Comparison of ENCODE assay signal across 9 cellular contexts in genomic region chr17:32504166-32504990, GRCh38. TPM values are rescaled to one million over a fixed set of nuclear protein-coding genes. Genes with fewer than 3 reads are reported as not detected.
DNase-seq lines count a peak whose midpoint lies in the region; ATAC-seq, FAIRE-seq and TF ChIP-seq lines count a peak whose summit lies in the region.
"Had no signal": no experiment of that assay in that cellular context is flagged by ENCODE, and none has a peak within 500 bp of the region (broad histone marks: within the 10 kb centered on the region; RNA-seq: fewer than 3 reads in every experiment).

No MANE protein-coding gene starts in this region.

- H3K27me3 ChIP-seq in astrocyte (ENCODE audit: insufficient read depth, low read length), result no peaks in the 10 kb centered on the region

- H3K9me3 ChIP-seq in astrocyte (ENCODE audit: insufficient read depth, low read depth, low read length), result no peaks in the 10 kb centered on the region

- H3K4me3 ChIP-seq in astrocyte (ENCODE audit: insufficient read depth, low read depth, low read length), result no peak overlapping the region

- H2AFZ ChIP-seq in astrocyte (ENCODE audit: low read depth, low read length), result peak overlapping the region; percentile 55

- intact Hi-C loops in sciatic nerve (cut with DNase I), result no loop called here

- no peak overlapping the region for H3K27ac ChIP-seq in astrocyte (ENCODE audit: low read depth, low read length)

- H3K79me2 ChIP-seq in astrocyte (ENCODE audit: insufficient read depth, low read length), result no peaks in the 10 kb centered on the region

- FAIRE-seq in astrocyte (lab: Jason Lieb, UNC), result peak; percentile 73

- H3K36me3 ChIP-seq in astrocyte (ENCODE audit: insufficient read depth, low read length), result no peaks in the 10 kb centered on the region

- H3K4me1 ChIP-seq in astrocyte (ENCODE audit: insufficient read depth, low read length), result peaks cover 20% of the 10 kb centered on the region

- peak overlapping the region; percentile 37 for H3K4me3 Mint-ChIP-seq in astrocyte (ENCODE audit: unreplicated experiment)

- no peaks in the 10 kb centered on the region for H3K36me3 Mint-ChIP-seq in astrocyte (ENCODE audit: low read depth, unreplicated experiment)

- H3K4me2 ChIP-seq in astrocyte (ENCODE audit: low read length), result peak overlapping the region; percentile 63

- ATAC-seq in HG03135 (IDR thresholded peaks at IDR 0.05; ENCODE audit: unreplicated experiment) (peak; percentile 23), sciatic nerve (peak; percentile 36), left lobe of liver (no peak)

- H3K27me3 Mint-ChIP-seq in astrocyte (ENCODE audit: low read depth, unreplicated experiment), result no peaks in the 10 kb centered on the region

- H3K4me1 Mint-ChIP-seq in astrocyte (ENCODE audit: low read depth, unreplicated experiment), result peaks cover 29% of the 10 kb centered on the region

- no peak overlapping the region for H3K9ac ChIP-seq in astrocyte (ENCODE audit: low read length)

- TF ChIP-seq CTCF in astrocyte (IDR thresholded peaks at IDR 0.05; ENCODE audit: insufficient read depth, low read depth, low read length), result no peak

- H3K27ac Mint-ChIP-seq in astrocyte (ENCODE audit: unreplicated experiment), result peak overlapping the region; percentile 81

- no peaks in the 10 kb centered on the region for H3K9me3 Mint-ChIP-seq in astrocyte (ENCODE audit: unreplicated experiment)

- peak; percentile 92 for DNase-seq in EH (ENCODE audit: low read depth)
- DNase-seq in astrocyte (ENCODE audit: low read depth), result peak; percentile 31
- DNase-seq in sciatic nerve (ENCODE audit: low spot score), result no peak
- no peak for DNase-seq in left lobe of liver (ENCODE audit: low spot score)
- no peak for DNase-seq in NCI-H1092 (lab: John Stamatoyannopoulos, UW)
- DNase-seq in hypothalamus (lab: John Stamatoyannopoulos, UW), result no peak
- DNase-seq: NCI-H774, retina had no signal

- H4K20me1 ChIP-seq in astrocyte (ENCODE audit: insufficient read depth, low read length), result no peaks in the 10 kb centered on the region

RNA-seq across cellular contexts. Expression of gene CDK5R1, which starts 17.6 kb away (rescaled TPM):
- 7.2 and 7.6 TPM in 2 replicates for total RNA-seq in astrocyte
- total RNA-seq in sciatic nerve, result 1.3 TPM
- 0.68 TPM for total RNA-seq in left lobe of liver

Comparison
In these comparisons a context has a peak if more than half of its experiments do, and no peak if none do; other contexts are left out.
1. DNase-seq: peak in EH (single experiment) and astrocyte (single experiment); none in sciatic nerve (single experiment), left lobe of liver (single experiment), NCI-H1092 (single experiment) and hypothalamus (0 of 51).